Comparison of ENCODE assay signal across 30 cellular contexts in the genomic region with DNA sequence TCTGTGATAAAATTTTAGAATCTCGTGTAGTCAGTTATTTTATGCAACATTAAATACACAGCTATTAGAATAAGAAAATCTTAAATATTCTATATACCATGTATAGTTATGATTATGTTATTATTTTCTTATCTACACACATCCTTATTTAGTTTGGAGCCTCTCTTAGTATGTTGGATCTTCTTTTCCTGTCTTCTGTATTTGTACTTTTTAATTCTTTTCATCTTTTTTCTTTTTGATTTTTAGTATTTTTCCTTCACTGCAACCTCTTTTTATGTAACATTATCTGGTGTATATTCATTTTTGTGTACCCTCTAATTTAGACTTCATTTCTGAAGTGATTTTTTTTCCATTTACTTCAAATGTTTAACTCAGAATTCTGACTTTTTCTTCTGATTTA.
"Had no signal": no experiment of that assay in that cellular context is flagged by ENCODE, and none has a peak within 500 bp of the region (broad histone marks: within the 10 kb centered on the region; RNA-seq: fewer than 3 reads in every experiment).

No MANE protein-coding gene starts in this region.

- FAIRE-seq: colon, endothelial cell of umbilical vein, islet of Langerhans, urothelium cell line had no signal

- H3K4me1 Mint-ChIP-seq: endodermal cell, nephron progenitor cell had no signal

- ATAC-seq: foreskin keratinocyte; heart right ventricle; left ventricle myocardium superior; lower lobe of right lung; naive thymus-derived CD8-positive, alpha-beta T cell; right lobe of liver; stimulated activated effector memory CD8-positive, alpha-beta T cell treated with anti-CD3 and anti-CD28 coated beads, Interleukin-12 subunit alpha, Interleukin-12 subunit beta, amount 100 ng/mL, for 72 hours; stimulated activated naive CD8-positive, alpha-beta T cell treated with anti-CD3 and anti-CD28 coated beads, Interleukin-15, Interleukin-2, amounts not matched to agents 100 U/mL and 50 U/mL, for 24 hours had no signal

- H3K36me3 ChIP-seq: ovary had no signal

- H3K27me3 Mint-ChIP-seq: naive thymus-derived CD8-positive, alpha-beta T cell had no signal

- H3K4me1 ChIP-seq: lower lobe of right lung, right lobe of liver had no signal

- H3K9me3 ChIP-seq: lower lobe of right lung, ovary, thoracic aorta had no signal

- H3K4me3 ChIP-seq: dorsolateral prefrontal cortex, esophagus muscularis mucosa, heart right ventricle, lower lobe of right lung, ovary, right lobe of liver, thoracic aorta, tibial nerve, upper lobe of left lung had no signal

- DNase-seq: dorsolateral prefrontal cortex; effector CD4-positive, alpha-beta T cell; endodermal cell; glutamatergic neuron; heart right ventricle; hippocampal formation; kidney glomerular epithelial cell; left ventricle myocardium superior; lower lobe of right lung; naive thymus-derived CD8-positive, alpha-beta T cell; nephron progenitor cell; occipital lobe; ovary; retina; right lobe of liver; small intestine; stimulated activated CD4-positive, alpha-beta T cell treated with anti-CD3 and anti-CD28 coated beads, Interleukin-12 subunit alpha, Interleukin-12 subunit beta, amount 100 ng/mL, for 4 hours; stimulated activated CD4-positive, alpha-beta T cell treated with anti-CD3 and anti-CD28 coated beads, Interleukin-2, amount 100 ng/mL, for 24 hours; stimulated activated CD4-positive, alpha-beta T cell treated with anti-CD3 and anti-CD28 coated beads, Interleukin-4, amount 100 ng/mL, for 24 hours; stimulated activated naive CD8-positive, alpha-beta T cell treated with anti-CD3 and anti-CD28 coated beads, Interleukin-15, Interleukin-2, amounts not matched to agents 100 U/mL and 50 U/mL, for 24 hours; upper lobe of left lung had no signal

- H3K27ac ChIP-seq: dorsolateral prefrontal cortex, esophagus muscularis mucosa, foreskin keratinocyte, heart right ventricle, lower lobe of right lung, ovary, right lobe of liver, thoracic aorta, tibial nerve, upper lobe of left lung had no signal

- H3K4me3 Mint-ChIP-seq: endodermal cell; naive thymus-derived CD8-positive, alpha-beta T cell; nephron progenitor cell; stimulated activated effector memory CD8-positive, alpha-beta T cell treated with anti-CD3 and anti-CD28 coated beads, Interleukin-12 subunit alpha, Interleukin-12 subunit beta, amount 100 ng/mL, for 72 hours had no signal

- H3K27ac Mint-ChIP-seq: endodermal cell; nephron progenitor cell; stimulated activated effector memory CD8-positive, alpha-beta T cell treated with anti-CD3 and anti-CD28 coated beads, Interleukin-12 subunit alpha, Interleukin-12 subunit beta, amount 100 ng/mL, for 72 hours had no signal
